In the genomic region with DNA sequence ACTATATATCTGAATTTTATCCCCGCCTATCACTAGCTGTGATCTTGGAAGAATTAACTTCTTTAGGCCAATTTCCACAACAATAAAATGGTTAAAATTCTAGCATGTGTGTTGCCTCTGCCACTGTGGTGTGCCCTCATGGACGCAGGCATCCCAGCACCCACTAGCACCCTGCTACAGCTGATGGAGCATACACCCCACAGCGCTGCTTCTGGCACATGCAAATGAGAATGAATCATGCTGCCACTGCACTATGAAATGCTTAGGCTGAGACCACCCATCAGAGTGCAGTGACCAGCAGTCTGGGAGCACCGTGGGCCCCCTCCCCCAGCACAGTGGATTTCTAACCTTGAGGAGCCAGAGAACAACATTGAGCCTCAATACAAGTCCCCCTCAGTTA, we compare ENCODE assay signal across 1 cellular context.
TF ChIP-seq lines count a peak whose summit lies in the region.

No MANE protein-coding gene starts in this region.

TF ChIP-seq in GM12878, 131 proteins besides CTCF, POLR2A, EP300 and RAD21:
- TF ChIP-seq BHLHE40 (IDR thresholded peaks at IDR 0.05; ENCODE audit: borderline replicate concordance in 1 of 2, low read depth in 2 of 2, low read length in 1 of 2) (no peak), TCF3 (IDR thresholded peaks at IDR 0.05; ENCODE audit: borderline replicate concordance, insufficient read depth, low read depth, low read length) (no peak), ZBTB40 (IDR thresholded peaks at IDR 0.05; ENCODE audit: borderline replicate concordance) (no peak), MLLT1 (IDR thresholded peaks at IDR 0.05) (no peak), SMC3 (IDR thresholded peaks at IDR 0.05; ENCODE audit: borderline replicate concordance, low read length) (no peak), HSF1 (IDR thresholded peaks at IDR 0.05; ENCODE audit: low read depth, low read length) (no peak), POU2F2 (IDR thresholded peaks at IDR 0.05; ENCODE audit: borderline replicate concordance, low read depth, low read length) (no peak), FOXK2 (IDR thresholded peaks at IDR 0.05) (no peak)
TF ChIP-seq in GM12878: peak in this region for 0.
